In the genomic region with DNA sequence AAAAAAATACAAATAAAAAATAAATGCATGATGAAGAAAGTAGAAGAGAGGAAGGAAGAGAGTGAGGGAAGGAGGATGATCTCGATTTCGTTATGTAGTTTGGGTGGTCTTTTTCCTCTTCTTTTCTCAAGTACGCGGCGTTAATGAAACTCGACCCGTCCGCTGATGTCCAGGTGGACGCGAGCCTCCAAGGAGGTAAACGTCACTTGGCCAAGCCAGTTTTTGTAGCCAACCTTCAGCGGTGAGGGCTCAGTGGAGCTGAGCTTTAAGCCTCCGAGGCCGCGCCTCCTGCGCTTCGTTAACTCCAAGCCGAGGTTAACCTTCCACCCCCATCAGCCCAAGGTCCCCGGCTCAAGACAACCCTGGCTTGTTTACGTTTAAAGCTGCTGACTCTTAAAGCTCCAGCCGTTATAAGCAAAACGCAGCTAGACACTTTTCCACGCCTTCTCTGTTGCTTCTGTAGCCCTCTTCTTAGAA, we compare ENCODE assay signal across 8 cellular contexts. TPM values are rescaled to one million over a fixed set of nuclear protein-coding genes. Genes with fewer than 3 reads are reported as not detected.
A peak's percentile ranks its signal among the peaks of the same experiment; 100 is the strongest.
DNase-seq lines count a peak whose midpoint lies in the region; ATAC-seq and TF ChIP-seq lines count a peak whose summit lies in the region.

No MANE protein-coding gene starts in this region.

- H3K9ac ChIP-seq in endodermal cell (ENCODE audit: extremely low read depth, low read length, poor library complexity, severe bottlenecking), result peak overlapping the region; percentile 45

- peaks cover 4% of the 10 kb centered on the region for H3K4me1 ChIP-seq in endodermal cell (ENCODE audit: control insufficient read depth, insufficient read depth, low read length)
- peaks cover 20% of the 10 kb centered on the region for H3K4me1 ChIP-seq in thymus (ENCODE audit: control insufficient read depth, insufficient read depth, low read length)

- H3K4me3 ChIP-seq in Jurkat, Clone E6-1 (ENCODE audit: low read length), result peak overlapping the region; percentile 59
- H3K4me3 ChIP-seq in endodermal cell (ENCODE audit: low read length) (peak overlapping the region; percentile 86), thymus (ENCODE audit: low read length) (peak overlapping the region; percentile 82)

- H3K27me3 ChIP-seq in endodermal cell (ENCODE audit: control insufficient read depth, insufficient read depth, low read length, poor library complexity, severe bottlenecking) (no peaks in the 10 kb centered on the region), thymus (ENCODE audit: control insufficient read depth, insufficient read depth) (no peaks in the 10 kb centered on the region)

- intact Hi-C loops in activated CD4-positive, alpha-beta T cell treated with anti-CD3 and anti-CD28 coated beads, Interleukin-2, amount 10 ng/mL, durations not matched to agents 24 days and 14 days (cut with micrococcal nuclease), result loop anchor here (2.0 to 10.0 kb wide), 4 partner anchors 19 to 414 kb away; a partner anchor contains a TSS

- no peaks in the 10 kb centered on the region for H3K27me3 Mint-ChIP-seq in activated CD4-positive, alpha-beta T cell treated with anti-CD3 and anti-CD28 coated beads, Interleukin-2, amount 10 ng/mL, durations not matched to agents 24 days and 14 days
- H3K27me3 Mint-ChIP-seq in endodermal cell (ENCODE audit: insufficient read depth), result peaks cover 7% of the 10 kb centered on the region

- 2 to 4% methylated on average over 13 to 23 of the region's 23 CpGs for WGBS in endodermal cell (ENCODE audit: insufficient coverage in 1 of 2, insufficient read length in 1 of 2), 2 experiments
- WGBS in thymus, result 1% methylated on average over 23 of the region's 23 CpGs

- no peak for ATAC-seq in HG03342 (IDR thresholded peaks at IDR 0.05; ENCODE audit: unreplicated experiment)

- H3K4me3 Mint-ChIP-seq in activated CD4-positive, alpha-beta T cell treated with anti-CD3 and anti-CD28 coated beads, Interleukin-2, amount 10 ng/mL, durations not matched to agents 24 days and 14 days, result peak overlapping the region; percentile 100
- peak overlapping the region; percentile 90 for H3K4me3 Mint-ChIP-seq in endodermal cell

- H3K9me3 ChIP-seq in endodermal cell (ENCODE audit: control insufficient read depth, low read length) (no peaks in the 10 kb centered on the region), thymus (ENCODE audit: control insufficient read depth) (no peaks in the 10 kb centered on the region)

- TF ChIP-seq CTCF in endodermal cell (conservative IDR thresholded peaks at IDR 0.05), result no peak

- H3K36me3 ChIP-seq in endodermal cell (ENCODE audit: control insufficient read depth, insufficient read depth, low read length) (no peaks in the 10 kb centered on the region), thymus (ENCODE audit: control insufficient read depth, insufficient read depth) (no peaks in the 10 kb centered on the region)

- H3K36me3 Mint-ChIP-seq in activated CD4-positive, alpha-beta T cell treated with anti-CD3 and anti-CD28 coated beads, Interleukin-2, amount 10 ng/mL, durations not matched to agents 24 days and 14 days (ENCODE audit: low read depth), result peaks cover 16% of the 10 kb centered on the region
- peaks cover 5% of the 10 kb centered on the region for H3K36me3 Mint-ChIP-seq in endodermal cell (ENCODE audit: low read depth)

- DNase-seq in DMS153 treated with DMSO at 0.1 percent for 48 hours (lab: John Stamatoyannopoulos, UW; ENCODE audit: unreplicated experiment) (peak; percentile 5), DMS153 (lab: John Stamatoyannopoulos, UW) (no peak), endodermal cell (peak; percentile 93), mucosa of gallbladder (ENCODE audit: low spot score) (peak; percentile 48)
- DNase-seq in Jurkat, Clone E6-1 (ENCODE audit: low read depth, low spot score), result peak; percentile 51
- peak; percentile 82 for DNase-seq in activated CD4-positive, alpha-beta T cell treated with anti-CD3 and anti-CD28 coated beads, Interleukin-2, amount 10 ng/mL, durations not matched to agents 24 days and 14 days

- H3K27ac Mint-ChIP-seq in activated CD4-positive, alpha-beta T cell treated with anti-CD3 and anti-CD28 coated beads, Interleukin-2, amount 10 ng/mL, durations not matched to agents 24 days and 14 days, result peak overlapping the region; percentile 83
- H3K27ac Mint-ChIP-seq in endodermal cell, result peak overlapping the region; percentile 93

- H3K9me3 Mint-ChIP-seq in activated CD4-positive, alpha-beta T cell treated with anti-CD3 and anti-CD28 coated beads, Interleukin-2, amount 10 ng/mL, durations not matched to agents 24 days and 14 days, result no peaks in the 10 kb centered on the region
- H3K9me3 Mint-ChIP-seq in endodermal cell, result peaks cover 12% of the 10 kb centered on the region

- H3K27ac ChIP-seq in endodermal cell (ENCODE audit: low read depth, low read length), result no peak overlapping the region
- H3K27ac ChIP-seq in thymus (ENCODE audit: low read depth), result peak overlapping the region; percentile 83

- H3K4me1 Mint-ChIP-seq in activated CD4-positive, alpha-beta T cell treated with anti-CD3 and anti-CD28 coated beads, Interleukin-2, amount 10 ng/mL, durations not matched to agents 24 days and 14 days, result peaks cover 35% of the 10 kb centered on the region
- H3K4me1 Mint-ChIP-seq in endodermal cell, result peaks cover 16% of the 10 kb centered on the region

RNA-seq across cellular contexts. Expression of a gene that starts 0.7 kb away (rescaled TPM):
- polyA plus RNA-seq in Jurkat, Clone E6-1 (2012; ENCODE audit: insufficient read depth, insufficient read length), result 8.5 TPM
- total RNA-seq in activated CD4-positive, alpha-beta T cell treated with anti-CD3 and anti-CD28 coated beads, Interleukin-2, amount 10 ng/mL, durations not matched to agents 24 days and 14 days, result 46.0 and 46.2 TPM in 2 replicates
- 10 to 100 TPM; 14.8 to 74.4 TPM for total RNA-seq in endodermal cell
- polyA plus RNA-seq in endodermal cell (2013, experiment 1 of 2), result 1.6 TPM
- polyA plus RNA-seq in endodermal cell (2013, experiment 2 of 2), result 1.5 TPM
- 50.0 TPM for total RNA-seq in mucosa of gallbladder
- 8.8 TPM for polyA plus RNA-seq in thymus
